In the genomic region with DNA sequence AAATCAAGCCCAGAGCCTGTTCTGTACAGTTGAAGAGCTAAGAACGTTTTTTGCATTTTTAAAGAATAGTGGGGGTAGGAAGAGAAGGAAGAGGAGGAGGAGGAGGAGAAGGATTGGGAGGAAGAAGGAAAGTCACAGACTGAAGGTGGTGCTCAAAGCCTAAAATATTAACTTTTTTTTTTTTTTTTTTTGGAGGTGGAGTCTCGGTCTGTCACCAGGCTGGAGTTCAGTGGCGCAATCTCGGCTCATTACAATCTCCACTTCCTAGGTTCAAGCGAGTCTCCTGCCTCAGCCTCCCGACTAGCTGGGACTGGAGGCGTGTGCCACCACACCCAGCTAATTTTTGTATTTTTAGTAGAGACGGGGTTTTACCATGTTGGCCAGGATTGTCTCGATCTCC, we compare ENCODE assay signal across 2 cellular contexts.
TF ChIP-seq lines count a peak whose summit lies in the region.

No MANE protein-coding gene starts in this region.

TF ChIP-seq in HEK293, 187 proteins besides CTCF, POLR2A, EP300 and RAD21:
- no peak for TF ChIP-seq OSR2 (tag by site-specific recombination; IDR thresholded peaks at IDR 0.05)
- TF ChIP-seq ZNF654 (tag by site-specific recombination; IDR thresholded peaks at IDR 0.05; ENCODE audit: low read depth) = peak; percentile 31; the same call in 1 of the 2 replicates

TF ChIP-seq in K562, 482 proteins besides CTCF, POLR2A, EP300 and RAD21:
- TF ChIP-seq CREB1 (IDR thresholded peaks at IDR 0.05) = no peak
- TF ChIP-seq CREB1 (CRISPR knock-in tag; IDR thresholded peaks at IDR 0.05) = no peak
- TF ChIP-seq GTF2F1 (IDR thresholded peaks at IDR 0.05; ENCODE audit: low read depth, low read length) = no peak
- no peak for TF ChIP-seq BHLHE40 (IDR thresholded peaks at IDR 0.05; ENCODE audit: low read length)
- TF ChIP-seq, protein P1, sequence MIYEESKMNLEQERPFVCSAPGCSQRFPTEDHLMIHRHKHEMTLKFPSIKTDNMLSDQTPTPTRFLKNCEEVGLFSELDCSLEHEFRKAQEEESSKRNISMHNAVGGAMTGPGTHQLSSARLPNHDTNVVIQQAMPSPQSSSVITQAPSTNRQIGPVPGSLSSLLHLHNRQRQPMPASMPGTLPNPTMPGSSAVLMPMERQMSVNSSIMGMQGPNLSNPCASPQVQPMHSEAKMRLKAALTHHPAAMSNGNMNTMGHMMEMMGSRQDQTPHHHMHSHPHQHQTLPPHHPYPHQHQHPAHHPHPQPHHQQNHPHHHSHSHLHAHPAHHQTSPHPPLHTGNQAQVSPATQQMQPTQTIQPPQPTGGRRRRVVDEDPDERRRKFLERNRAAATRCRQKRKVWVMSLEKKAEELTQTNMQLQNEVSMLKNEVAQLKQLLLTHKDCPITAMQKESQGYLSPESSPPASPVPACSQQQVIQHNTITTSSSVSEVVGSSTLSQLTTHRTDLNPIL (CRISPR knock-in tag; IDR thresholded peaks at IDR 0.05) = no peak
- TF ChIP-seq, protein P2, sequence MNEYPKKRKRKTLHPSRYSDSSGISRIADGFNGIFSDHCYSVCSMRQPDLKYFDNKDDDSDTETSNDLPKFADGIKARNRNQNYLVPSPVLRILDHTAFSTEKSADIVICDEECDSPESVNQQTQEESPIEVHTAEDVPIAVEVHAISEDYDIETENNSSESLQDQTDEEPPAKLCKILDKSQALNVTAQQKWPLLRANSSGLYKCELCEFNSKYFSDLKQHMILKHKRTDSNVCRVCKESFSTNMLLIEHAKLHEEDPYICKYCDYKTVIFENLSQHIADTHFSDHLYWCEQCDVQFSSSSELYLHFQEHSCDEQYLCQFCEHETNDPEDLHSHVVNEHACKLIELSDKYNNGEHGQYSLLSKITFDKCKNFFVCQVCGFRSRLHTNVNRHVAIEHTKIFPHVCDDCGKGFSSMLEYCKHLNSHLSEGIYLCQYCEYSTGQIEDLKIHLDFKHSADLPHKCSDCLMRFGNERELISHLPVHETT (CRISPR knock-in tag; conservative IDR thresholded peaks at IDR 0.05 in 1 of 2, IDR thresholded peaks at IDR 0.05 in 1 of 2) = no peak
- TF ChIP-seq, protein P3, sequence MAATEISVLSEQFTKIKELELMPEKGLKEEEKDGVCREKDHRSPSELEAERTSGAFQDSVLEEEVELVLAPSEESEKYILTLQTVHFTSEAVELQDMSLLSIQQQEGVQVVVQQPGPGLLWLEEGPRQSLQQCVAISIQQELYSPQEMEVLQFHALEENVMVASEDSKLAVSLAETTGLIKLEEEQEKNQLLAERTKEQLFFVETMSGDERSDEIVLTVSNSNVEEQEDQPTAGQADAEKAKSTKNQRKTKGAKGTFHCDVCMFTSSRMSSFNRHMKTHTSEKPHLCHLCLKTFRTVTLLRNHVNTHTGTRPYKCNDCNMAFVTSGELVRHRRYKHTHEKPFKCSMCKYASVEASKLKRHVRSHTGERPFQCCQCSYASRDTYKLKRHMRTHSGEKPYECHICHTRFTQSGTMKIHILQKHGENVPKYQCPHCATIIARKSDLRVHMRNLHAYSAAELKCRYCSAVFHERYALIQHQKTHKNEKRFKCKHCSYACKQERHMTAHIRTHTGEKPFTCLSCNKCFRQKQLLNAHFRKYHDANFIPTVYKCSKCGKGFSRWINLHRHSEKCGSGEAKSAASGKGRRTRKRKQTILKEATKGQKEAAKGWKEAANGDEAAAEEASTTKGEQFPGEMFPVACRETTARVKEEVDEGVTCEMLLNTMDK (IDR thresholded peaks at IDR 0.05; ENCODE audit: borderline replicate concordance, insufficient read depth, low read depth, low read length, poor library complexity, severe bottlenecking) = no peak
- TF ChIP-seq SRSF9 (IDR thresholded peaks at IDR 0.05; ENCODE audit: borderline replicate concordance, low read depth, low read length) = no peak
- TF ChIP-seq CEBPB (tag; IDR thresholded peaks at IDR 0.05) = peak; percentile 72
- TF ChIP-seq ZNF263 (CRISPR knock-in tag; IDR thresholded peaks at IDR 0.05; ENCODE audit: borderline replicate concordance) = no peak
- TF ChIP-seq ZNF384 (IDR thresholded peaks at IDR 0.05; ENCODE audit: low read depth, low read length) = peak; percentile 91
- no peak for TF ChIP-seq CHD4 (IDR thresholded peaks at IDR 0.05; ENCODE audit: insufficient read depth, insufficient replicate concordance, low read depth, low read length, poor library complexity, severe bottlenecking)
- no peak for TF ChIP-seq KLF16 (IDR thresholded peaks at IDR 0.05)
- no peak for TF ChIP-seq GATA2 (CRISPR knock-in tag; IDR thresholded peaks at IDR 0.05)
- no peak for TF ChIP-seq CEBPG (CRISPR knock-in tag; IDR thresholded peaks at IDR 0.05)
- peak; percentile 48 to 74; a peak in 3 of 4 replicates for TF ChIP-seq CEBPG (tag; conservative IDR thresholded peaks at IDR 0.05 in 1 of 2, IDR thresholded peaks at IDR 0.05 in 1 of 2)
- TF ChIP-seq, protein P4, sequence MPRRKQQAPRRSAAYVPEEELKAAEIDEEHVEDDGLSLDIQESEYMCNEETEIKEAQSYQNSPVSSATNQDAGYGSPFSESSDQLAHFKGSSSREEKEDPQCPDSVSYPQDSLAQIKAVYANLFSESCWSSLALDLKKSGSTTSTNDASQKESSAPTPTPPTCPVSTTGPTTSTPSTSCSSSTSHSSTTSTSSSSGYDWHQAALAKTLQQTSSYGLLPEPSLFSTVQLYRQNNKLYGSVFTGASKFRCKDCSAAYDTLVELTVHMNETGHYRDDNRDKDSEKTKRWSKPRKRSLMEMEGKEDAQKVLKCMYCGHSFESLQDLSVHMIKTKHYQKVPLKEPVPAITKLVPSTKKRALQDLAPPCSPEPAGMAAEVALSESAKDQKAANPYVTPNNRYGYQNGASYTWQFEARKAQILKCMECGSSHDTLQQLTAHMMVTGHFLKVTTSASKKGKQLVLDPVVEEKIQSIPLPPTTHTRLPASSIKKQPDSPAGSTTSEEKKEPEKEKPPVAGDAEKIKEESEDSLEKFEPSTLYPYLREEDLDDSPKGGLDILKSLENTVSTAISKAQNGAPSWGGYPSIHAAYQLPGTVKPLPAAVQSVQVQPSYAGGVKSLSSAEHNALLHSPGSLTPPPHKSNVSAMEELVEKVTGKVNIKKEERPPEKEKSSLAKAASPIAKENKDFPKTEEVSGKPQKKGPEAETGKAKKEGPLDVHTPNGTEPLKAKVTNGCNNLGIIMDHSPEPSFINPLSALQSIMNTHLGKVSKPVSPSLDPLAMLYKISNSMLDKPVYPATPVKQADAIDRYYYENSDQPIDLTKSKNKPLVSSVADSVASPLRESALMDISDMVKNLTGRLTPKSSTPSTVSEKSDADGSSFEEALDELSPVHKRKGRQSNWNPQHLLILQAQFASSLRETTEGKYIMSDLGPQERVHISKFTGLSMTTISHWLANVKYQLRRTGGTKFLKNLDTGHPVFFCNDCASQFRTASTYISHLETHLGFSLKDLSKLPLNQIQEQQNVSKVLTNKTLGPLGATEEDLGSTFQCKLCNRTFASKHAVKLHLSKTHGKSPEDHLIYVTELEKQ (CRISPR knock-in tag; IDR thresholded peaks at IDR 0.05) = no peak
- TF ChIP-seq, protein P5, sequence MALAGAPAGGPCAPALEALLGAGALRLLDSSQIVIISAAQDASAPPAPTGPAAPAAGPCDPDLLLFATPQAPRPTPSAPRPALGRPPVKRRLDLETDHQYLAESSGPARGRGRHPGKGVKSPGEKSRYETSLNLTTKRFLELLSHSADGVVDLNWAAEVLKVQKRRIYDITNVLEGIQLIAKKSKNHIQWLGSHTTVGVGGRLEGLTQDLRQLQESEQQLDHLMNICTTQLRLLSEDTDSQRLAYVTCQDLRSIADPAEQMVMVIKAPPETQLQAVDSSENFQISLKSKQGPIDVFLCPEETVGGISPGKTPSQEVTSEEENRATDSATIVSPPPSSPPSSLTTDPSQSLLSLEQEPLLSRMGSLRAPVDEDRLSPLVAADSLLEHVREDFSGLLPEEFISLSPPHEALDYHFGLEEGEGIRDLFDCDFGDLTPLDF (CRISPR knock-in tag; IDR thresholded peaks at IDR 0.05) = no peak
- TF ChIP-seq CC2D1A (IDR thresholded peaks at IDR 0.05) = no peak
- no peak for TF ChIP-seq ZNF830 (CRISPR knock-in tag; IDR thresholded peaks at IDR 0.05)
